ENCODE assay signal across 8 cellular contexts in genomic region chr1:245310605-245311531, GRCh38.
A peak's percentile ranks its signal among the peaks of the same experiment; 100 is the strongest.
DNase-seq lines count a peak whose midpoint lies in the region; ATAC-seq and TF ChIP-seq lines count a peak whose summit lies in the region.

No MANE protein-coding gene starts in this region.

- H3K36me3 ChIP-seq in NT2/D1 (ENCODE audit: insufficient read depth, insufficient read length, low read length) (no peaks in the 10 kb centered on the region), suprapubic skin (no peaks in the 10 kb centered on the region), tibial nerve (no peaks in the 10 kb centered on the region)

- TF ChIP-seq POLR2A in GM18505 (IDR thresholded peaks at IDR 0.05; ENCODE audit: borderline replicate concordance, extremely low read depth, insufficient read depth, insufficient read length) (no peak), suprapubic skin (IDR thresholded peaks at IDR 0.05) (no peak), tibial nerve (IDR thresholded peaks at IDR 0.05) (no peak)

- no peak for DNase-seq in NT2/D1 (ENCODE audit: low read depth, low spot score)
- DNase-seq in fibroblast of mammary gland (ENCODE audit: low read depth), result peak; percentile 37
- no peak for DNase-seq in suprapubic skin (ENCODE audit: low spot score in 2 of 2)
- DNase-seq in COR-L47 (lab: John Stamatoyannopoulos, UW), result no peak
- DNase-seq in tibial nerve (ENCODE audit: low spot score in 2 of 2), result no peak

- H3K4me1 ChIP-seq in NT2/D1 (ENCODE audit: insufficient read depth, insufficient read length), result peaks cover 6% of the 10 kb centered on the region
- H3K4me1 ChIP-seq in suprapubic skin, result peaks cover 23% of the 10 kb centered on the region
- peaks cover 0 to 7% (median 0%) of the 10 kb centered on the region in 4 donors for H3K4me1 ChIP-seq in tibial nerve

- peak overlapping the region; percentile 26 for H3K9ac ChIP-seq in NT2/D1 (ENCODE audit: insufficient read length, low read depth)

- ATAC-seq in GM18505 (IDR thresholded peaks at IDR 0.05; ENCODE audit: unreplicated experiment) (peak; percentile 60), HG02610 (IDR thresholded peaks at IDR 0.05; ENCODE audit: unreplicated experiment) (peak; percentile 52), GM18517 (IDR thresholded peaks at IDR 0.05; ENCODE audit: unreplicated experiment) (no peak)

- TF ChIP-seq EP300 in suprapubic skin (IDR thresholded peaks at IDR 0.05) (no peak), tibial nerve (IDR thresholded peaks at IDR 0.05) (peak in 1 of 2 donors; percentile 20)

- WGBS in suprapubic skin, result 29% methylated on average over 21 of the region's 21 CpGs
- WGBS in tibial nerve, 2 donors, result 13 to 15% methylated on average over 18 to 21 of the region's 21 CpGs

- H3K27me3 ChIP-seq in NT2/D1 (ENCODE audit: insufficient read depth, insufficient read length) (no peaks in the 10 kb centered on the region), suprapubic skin (no peaks in the 10 kb centered on the region), tibial nerve (no peaks in the 10 kb centered on the region)

- no peaks in the 10 kb centered on the region for H3K9me3 ChIP-seq in NT2/D1 (ENCODE audit: insufficient read depth, low read length)
- H3K9me3 ChIP-seq in suprapubic skin, result no peaks in the 10 kb centered on the region
- H3K9me3 ChIP-seq in tibial nerve, result no peaks in the 10 kb centered on the region

- TF ChIP-seq CTCF in fibroblast of mammary gland (conservative IDR thresholded peaks at IDR 0.05; ENCODE audit: control insufficient read depth, insufficient read depth, low read depth, low read length) (no peak), suprapubic skin (IDR thresholded peaks at IDR 0.05) (no peak), tibial nerve (IDR thresholded peaks at IDR 0.05) (no peak)

- no peak overlapping the region for H3K27ac ChIP-seq in suprapubic skin
- no peak overlapping the region for H3K27ac ChIP-seq in tibial nerve

- no peak overlapping the region for H3K4me3 ChIP-seq in NT2/D1 (ENCODE audit: insufficient read length, low read depth)
- H3K4me3 ChIP-seq in fibroblast of mammary gland (ENCODE audit: control insufficient read depth, low read depth, low read length), result no peak overlapping the region
- peak overlapping the region; percentile 16 for H3K4me3 ChIP-seq in suprapubic skin
- no peak overlapping the region for H3K4me3 ChIP-seq in tibial nerve
